Comparison of ENCODE assay signal across 12 cellular contexts in genomic region chr21:42156690-42157605, GRCh38.
DNase-seq lines count a peak whose midpoint lies in the region; ATAC-seq and TF ChIP-seq lines count a peak whose summit lies in the region.
"Had no signal": no experiment of that assay in that cellular context is flagged by ENCODE, and none has a peak within 500 bp of the region (broad histone marks: within the 10 kb centered on the region; RNA-seq: fewer than 3 reads in every experiment).

No MANE protein-coding gene starts in this region.

- in situ Hi-C loops in GM13976 (cut with MboI; ENCODE audit: low sequenced_read_pairs, unreplicated experiment), result loop anchor here (10.0 kb wide), 1 partner anchor 288 kb away; no protein-coding TSS in a partner anchor

- no peak for TF ChIP-seq CTCF in BE2C (IDR thresholded peaks at IDR 0.05; ENCODE audit: low read depth, low read length)
- TF ChIP-seq CTCF in GM13976 (IDR thresholded peaks at IDR 0.05; ENCODE audit: borderline replicate concordance, control extremely low read depth, extremely low read depth, insufficient read depth, missing control alignments), result no peak

- peaks cover 12% of the 10 kb centered on the region for H3K4me1 ChIP-seq in BE2C
- H3K4me1 ChIP-seq: colonic mucosa had no signal

- H3K4me3 ChIP-seq in BE2C (ENCODE audit: low read depth, low read length), result peak overlapping the region; percentile 4; the same call in 1 of the 2 replicates
- H3K4me3 ChIP-seq: colonic mucosa, tibial nerve had no signal

- H3K9me3 ChIP-seq in BE2C, result no peaks in the 10 kb centered on the region
- H3K9me3 ChIP-seq: colonic mucosa, tibial nerve had no signal

- no peaks in the 10 kb centered on the region for H3K27me3 ChIP-seq in BE2C
- H3K27me3 ChIP-seq: colonic mucosa, tibial nerve had no signal

- no peak for ATAC-seq in GM19395 (IDR thresholded peaks at IDR 0.05; ENCODE audit: unreplicated experiment)
- ATAC-seq: naive thymus-derived CD8-positive, alpha-beta T cell had no signal

- no peaks in the 10 kb centered on the region for H3K36me3 ChIP-seq in BE2C
- H3K36me3 ChIP-seq: colonic mucosa, tibial nerve had no signal

- DNase-seq in BE2C (peak; percentile 84), NCI-H1694 (lab: John Stamatoyannopoulos, UW) (peak; percentile 65), anterior cingulate cortex (lab: John Stamatoyannopoulos, UW) (peak in 56 of 58 donors; percentile 22 to 97 (median 84)), lung microvascular endothelial cell (ENCODE audit: low read depth in 2 of 2) (peak; percentile 31 to 46), GM13976 (ENCODE audit: low spot score) (no peak), glomerular visceral epithelial cell (ENCODE audit: extremely low spot score) (no peak), amniotic stem cell (lab: John Stamatoyannopoulos, UW) (no peak)
- DNase-seq: colonic mucosa; naive thymus-derived CD8-positive, alpha-beta T cell; stimulated activated CD4-positive, alpha-beta T cell treated with anti-CD3 and anti-CD28 coated beads, Interleukin-4, amount 100 ng/mL, for 1 hour had no signal

Comparison
In these comparisons a context has a peak if more than half of its experiments do, and no peak if none do; other contexts are left out.
1. DNase-seq: peak in BE2C (single experiment), NCI-H1694 (single experiment), anterior cingulate cortex (56 of 58) and lung microvascular endothelial cell (2 of 2); none in GM13976 (single experiment), glomerular visceral epithelial cell (single experiment) and amniotic stem cell (single experiment).